8 cellular contexts compared by ENCODE assay signal in the genomic region with DNA sequence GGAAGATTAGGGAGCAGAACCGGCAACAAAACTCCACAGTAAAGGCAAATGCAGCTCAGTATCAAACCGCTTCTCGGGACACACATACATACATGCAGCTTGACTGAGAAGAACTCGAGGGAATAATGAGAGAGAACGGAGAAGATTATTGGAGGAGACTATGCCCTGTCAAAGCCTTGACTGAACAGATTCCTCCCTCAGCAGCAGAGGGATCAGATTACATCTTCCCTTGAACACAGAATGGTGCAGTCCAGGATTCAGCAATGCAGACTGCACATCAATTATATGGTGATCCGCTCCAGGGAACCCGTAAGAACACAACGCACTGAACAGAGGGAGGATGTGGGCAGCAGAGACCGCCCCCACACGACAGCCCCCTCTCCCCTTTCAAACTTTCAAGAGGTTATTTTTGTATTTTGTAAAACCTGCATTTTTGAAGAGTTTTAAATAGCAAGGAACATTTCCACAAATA.
A peak's percentile ranks its signal among the peaks of the same experiment; 100 is the strongest.
DNase-seq lines count a peak whose midpoint lies in the region; ATAC-seq and TF ChIP-seq lines count a peak whose summit lies in the region.

No MANE protein-coding gene starts in this region.

- H3K4me3 ChIP-seq in Peyer's patch (peak overlapping the region in 2 of 4 donors; percentile 25 to 39), lower lobe of right lung (peak overlapping the region; percentile 39)

- ATAC-seq in GM21390 (IDR thresholded peaks at IDR 0.05; ENCODE audit: unreplicated experiment), result peak; percentile 79
- ATAC-seq in lower lobe of right lung, result peak; percentile 94 to 95

- TF ChIP-seq POLR2A in Peyer's patch (IDR thresholded peaks at IDR 0.05), result no peak

- no peak for TF ChIP-seq CTCF in Peyer's patch (IDR thresholded peaks at IDR 0.05)
- TF ChIP-seq CTCF in lower lobe of right lung (IDR thresholded peaks at IDR 0.05), result no peak

- intact Hi-C loops in lower lobe of right lung (cut with DNase I), result no loop called here

- H3K27me3 ChIP-seq in Peyer's patch, result no peaks in the 10 kb centered on the region
- H3K27me3 ChIP-seq in lower lobe of right lung (ENCODE audit: low read depth), result no peaks in the 10 kb centered on the region

- peak; percentile 86 for DNase-seq in DMS 273 treated with DMSO at 0.1 percent for 48 hours (lab: John Stamatoyannopoulos, UW)
- peak; percentile 9 for DNase-seq in HuH-7 (ENCODE audit: low spot score)
- DNase-seq in Peyer's patch, result peak in 2 of 3 donors; percentile 26 to 54
- DNase-seq in dermis microvascular lymphatic vessel endothelial cell (ENCODE audit: low read depth in 2 of 2), result peak; percentile 22 to 94
- no peak for DNase-seq in lower lobe of right lung
- no peak for DNase-seq in stimulated activated CD4-positive, alpha-beta T cell treated with anti-CD3 and anti-CD28 coated beads, Interleukin-15, amount 100 ng/mL, for 24 hours

- H3K36me3 ChIP-seq in Peyer's patch (no peaks in the 10 kb centered on the region), lower lobe of right lung (no peaks in the 10 kb centered on the region)

- peak overlapping the region in 2 of 4 donors; percentile 27 to 62 for H3K27ac ChIP-seq in Peyer's patch
- H3K27ac ChIP-seq in lower lobe of right lung, result no peak overlapping the region
- peak overlapping the region; percentile 63 for H3K27ac ChIP-seq in temporal lobe (ENCODE audit: low read depth, low read length)

- H3K4me1 ChIP-seq in Peyer's patch, result no peaks in the 10 kb centered on the region
- H3K4me1 ChIP-seq in lower lobe of right lung, result peaks cover 11% of the 10 kb centered on the region

- H3K9me3 ChIP-seq in Peyer's patch, result no peaks in the 10 kb centered on the region
- no peaks in the 10 kb centered on the region for H3K9me3 ChIP-seq in lower lobe of right lung

Comparison
In these comparisons a context has a peak if more than half of its experiments do, and no peak if none do; other contexts are left out.
1. DNase-seq: peak in DMS 273 treated with DMSO at 0.1 percent for 48 hours (single experiment), HuH-7 (single experiment), Peyer's patch (2 of 3) and dermis microvascular lymphatic vessel endothelial cell (2 of 2); none in lower lobe of right lung (single experiment) and stimulated activated CD4-positive, alpha-beta T cell treated with anti-CD3 and anti-CD28 coated beads, Interleukin-15, amount 100 ng/mL, for 24 hours (single experiment).